Comparison of ENCODE assay signal across 1 cellular context in the genomic region with DNA sequence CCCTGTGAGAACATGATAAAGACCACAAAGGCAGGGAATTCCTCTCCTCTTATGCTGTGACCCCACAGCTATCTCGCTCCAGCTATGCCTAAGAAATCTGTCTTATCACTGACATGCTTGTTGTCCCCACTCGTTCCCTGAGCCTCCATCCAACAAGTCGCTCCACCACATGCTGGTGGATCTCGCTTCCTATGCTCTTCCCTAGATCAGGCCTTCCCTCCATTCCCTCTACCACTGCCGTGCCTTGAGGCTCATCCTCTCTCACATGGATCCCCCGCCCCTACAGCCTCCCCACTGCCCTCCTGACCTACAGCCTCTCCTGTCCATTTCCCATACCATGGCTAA.
A peak's percentile ranks its signal among the peaks of the same experiment; 100 is the strongest.
TF ChIP-seq lines count a peak whose summit lies in the region.

No MANE protein-coding gene starts in this region.

TF ChIP-seq in K562, 482 proteins besides CTCF, POLR2A, EP300 and RAD21 (continues in another document):
- TF ChIP-seq NR2F6 (CRISPR knock-in tag; IDR thresholded peaks at IDR 0.05) = no peak
- TF ChIP-seq POLR2H (tag; IDR thresholded peaks at IDR 0.05; ENCODE audit: low read depth) = no peak
- TF ChIP-seq GTF2F1 (IDR thresholded peaks at IDR 0.05; ENCODE audit: low read depth, low read length) = no peak
- no peak for TF ChIP-seq ASH1L (IDR thresholded peaks at IDR 0.05; ENCODE audit: borderline replicate concordance, low read depth, partially characterized antibody)
- TF ChIP-seq RBM17 (IDR thresholded peaks at IDR 0.05; ENCODE audit: borderline replicate concordance, low read depth, low read length) = no peak
- TF ChIP-seq TEAD4 (IDR thresholded peaks at IDR 0.05; ENCODE audit: low read length) = peak; percentile 67; the same call in 1 of the 2 replicates
- no peak for TF ChIP-seq TEAD4 (CRISPR knock-in tag; IDR thresholded peaks at IDR 0.05; ENCODE audit: borderline replicate concordance)
- TF ChIP-seq THAP7 (CRISPR knock-in tag; IDR thresholded peaks at IDR 0.05) = no peak
- TF ChIP-seq LARP7 (IDR thresholded peaks at IDR 0.05) = no peak
- no peak for TF ChIP-seq ZNF764 (CRISPR knock-in tag; IDR thresholded peaks at IDR 0.05; ENCODE audit: low read depth)
- peak; percentile 89 for TF ChIP-seq CBFA2T3 (IDR thresholded peaks at IDR 0.05)
- no peak for TF ChIP-seq MCM7 (IDR thresholded peaks at IDR 0.05)
- no peak for TF ChIP-seq RHOXF2B (CRISPR knock-in tag; conservative IDR thresholded peaks at IDR 0.05)
- TF ChIP-seq, protein P1, sequence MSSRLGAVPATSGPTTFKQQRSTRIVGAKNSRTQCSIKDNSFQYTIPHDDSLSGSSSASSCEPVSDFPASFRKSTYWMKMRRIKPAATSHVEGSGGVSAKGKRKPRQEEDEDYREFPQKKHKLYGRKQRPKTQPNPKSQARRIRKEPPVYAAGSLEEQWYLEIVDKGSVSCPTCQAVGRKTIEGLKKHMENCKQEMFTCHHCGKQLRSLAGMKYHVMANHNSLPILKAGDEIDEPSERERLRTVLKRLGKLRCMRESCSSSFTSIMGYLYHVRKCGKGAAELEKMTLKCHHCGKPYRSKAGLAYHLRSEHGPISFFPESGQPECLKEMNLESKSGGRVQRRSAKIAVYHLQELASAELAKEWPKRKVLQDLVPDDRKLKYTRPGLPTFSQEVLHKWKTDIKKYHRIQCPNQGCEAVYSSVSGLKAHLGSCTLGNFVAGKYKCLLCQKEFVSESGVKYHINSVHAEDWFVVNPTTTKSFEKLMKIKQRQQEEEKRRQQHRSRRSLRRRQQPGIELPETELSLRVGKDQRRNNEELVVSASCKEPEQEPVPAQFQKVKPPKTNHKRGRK (tag; IDR thresholded peaks at IDR 0.05) = no peak
- TF ChIP-seq ILF3 (IDR thresholded peaks at IDR 0.05; ENCODE audit: borderline replicate concordance) = no peak
- no peak for TF ChIP-seq ZKSCAN3 (CRISPR knock-in tag; IDR thresholded peaks at IDR 0.05)
- TF ChIP-seq NFIC (IDR thresholded peaks at IDR 0.05) = peak; percentile 32
- TF ChIP-seq ZNF740 (CRISPR knock-in tag; IDR thresholded peaks at IDR 0.05) = no peak
- TF ChIP-seq ZNF740 (tag; IDR thresholded peaks at IDR 0.05) = no peak
- TF ChIP-seq NONO (IDR thresholded peaks at IDR 0.05; ENCODE audit: low read depth in 2 of 2, low read length in 1 of 2) = no peak
- 0 out of 4 replicates have a peak, but pooled peaks of 1 of the 2 experiments have one; percentile 12 for TF ChIP-seq FOXK2 (conservative IDR thresholded peaks at IDR 0.05 in 1 of 2, IDR thresholded peaks at IDR 0.05 in 1 of 2; ENCODE audit: low read depth in 2 of 2)
- peak; percentile 59 for TF ChIP-seq TAL1 (IDR thresholded peaks at IDR 0.05)
- no peak for TF ChIP-seq PREB (CRISPR knock-in tag; IDR thresholded peaks at IDR 0.05)
- peak; percentile 58 for TF ChIP-seq ARID1B (IDR thresholded peaks at IDR 0.05)
- no peak for TF ChIP-seq CCAR2 (IDR thresholded peaks at IDR 0.05; ENCODE audit: low read depth, low read length)
- TF ChIP-seq HDAC3 (IDR thresholded peaks at IDR 0.05; ENCODE audit: borderline replicate concordance, partially characterized antibody) = no peak
- peak in 1 of 2 experiments; percentile 46; a peak in 1 of 4 replicates for TF ChIP-seq RCOR1 (IDR thresholded peaks at IDR 0.05; ENCODE audit: borderline replicate concordance in 1 of 2, low read depth in 2 of 2, low read length in 2 of 2)
- TF ChIP-seq CBFB (CRISPR knock-in tag; IDR thresholded peaks at IDR 0.05) = no peak
- TF ChIP-seq CTCFL (IDR thresholded peaks at IDR 0.05; ENCODE audit: borderline replicate concordance, insufficient read depth, low read depth, low read length, poor library complexity, severe bottlenecking) = no peak
- no peak for TF ChIP-seq MBD2 (IDR thresholded peaks at IDR 0.05; ENCODE audit: borderline replicate concordance, low read depth)
- TF ChIP-seq HDAC2 (IDR thresholded peaks at IDR 0.05) = no peak
- peak; percentile 82 to 85 for TF ChIP-seq KDM1A (IDR thresholded peaks at IDR 0.05)
- TF ChIP-seq FOXO4 (CRISPR knock-in tag; IDR thresholded peaks at IDR 0.05) = no peak
- no peak for TF ChIP-seq DEAF1 (CRISPR knock-in tag; IDR thresholded peaks at IDR 0.05)
- TF ChIP-seq ZNF347 (CRISPR knock-in tag; IDR thresholded peaks at IDR 0.05; ENCODE audit: low read depth) = no peak
- peak in 1 of 2 experiments; percentile 66; a peak in 2 of 4 replicates for TF ChIP-seq HDAC1 (IDR thresholded peaks at IDR 0.05)
- TF ChIP-seq, protein P2, sequence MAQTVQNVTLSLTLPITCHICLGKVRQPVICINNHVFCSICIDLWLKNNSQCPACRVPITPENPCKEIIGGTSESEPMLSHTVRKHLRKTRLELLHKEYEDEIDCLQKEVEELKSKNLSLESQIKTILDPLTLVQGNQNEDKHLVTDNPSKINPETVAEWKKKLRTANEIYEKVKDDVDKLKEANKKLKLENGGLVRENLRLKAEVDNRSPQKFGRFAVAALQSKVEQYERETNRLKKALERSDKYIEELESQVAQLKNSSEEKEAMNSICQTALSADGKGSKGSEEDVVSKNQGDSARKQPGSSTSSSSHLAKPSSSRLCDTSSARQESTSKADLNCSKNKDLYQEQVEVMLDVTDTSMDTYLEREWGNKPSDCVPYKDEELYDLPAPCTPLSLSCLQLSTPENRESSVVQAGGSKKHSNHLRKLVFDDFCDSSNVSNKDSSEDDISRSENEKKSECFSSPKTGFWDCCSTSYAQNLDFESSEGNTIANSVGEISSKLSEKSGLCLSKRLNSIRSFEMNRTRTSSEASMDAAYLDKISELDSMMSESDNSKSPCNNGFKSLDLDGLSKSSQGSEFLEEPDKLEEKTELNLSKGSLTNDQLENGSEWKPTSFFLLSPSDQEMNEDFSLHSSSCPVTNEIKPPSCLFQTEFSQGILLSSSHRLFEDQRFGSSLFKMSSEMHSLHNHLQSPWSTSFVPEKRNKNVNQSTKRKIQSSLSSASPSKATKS (CRISPR knock-in tag; IDR thresholded peaks at IDR 0.05) = no peak
- no peak for TF ChIP-seq KDM2B (CRISPR knock-in tag; IDR thresholded peaks at IDR 0.05)
- no peak for TF ChIP-seq RB1 (IDR thresholded peaks at IDR 0.05; ENCODE audit: low read depth)
- no peak for TF ChIP-seq SNIP1 (IDR thresholded peaks at IDR 0.05; ENCODE audit: low read depth)
- TF ChIP-seq TRIM24 (IDR thresholded peaks at IDR 0.05) = peak; percentile 12 to 17; a peak in 1 of 4 replicates
- TF ChIP-seq ARID2 (IDR thresholded peaks at IDR 0.05) = no peak
- TF ChIP-seq NR3C1 (CRISPR knock-in tag; IDR thresholded peaks at IDR 0.05) = no peak
- no peak for TF ChIP-seq ZNF134 (CRISPR knock-in tag; conservative IDR thresholded peaks at IDR 0.05)
- no peak for TF ChIP-seq TAF9B (IDR thresholded peaks at IDR 0.05; ENCODE audit: partially characterized antibody)
- TF ChIP-seq KAT7 (CRISPR knock-in tag; IDR thresholded peaks at IDR 0.05; ENCODE audit: borderline replicate concordance) = no peak
- no peak for TF ChIP-seq HDGF (IDR thresholded peaks at IDR 0.05)
- TF ChIP-seq MED1 (CRISPR knock-in tag; IDR thresholded peaks at IDR 0.05; ENCODE audit: borderline replicate concordance) = no peak
- TF ChIP-seq SNAPC5 (CRISPR knock-in tag; IDR thresholded peaks at IDR 0.05) = no peak
- no peak for TF ChIP-seq NUFIP1 (IDR thresholded peaks at IDR 0.05; ENCODE audit: partially characterized antibody)
- no peak for TF ChIP-seq THAP12 (CRISPR knock-in tag; IDR thresholded peaks at IDR 0.05)
- 0 out of 2 replicates have a peak, but pooled peaks have one; percentile 18 for TF ChIP-seq ZBTB26 (CRISPR knock-in tag; IDR thresholded peaks at IDR 0.05)
- peak; percentile 78 for TF ChIP-seq CBFA2T2 (conservative IDR thresholded peaks at IDR 0.05)
- TF ChIP-seq NELFE (IDR thresholded peaks at IDR 0.05; ENCODE audit: insufficient read depth, insufficient read length) = no peak
- TF ChIP-seq MTA3 (IDR thresholded peaks at IDR 0.05; ENCODE audit: borderline replicate concordance) = no peak
